ENCODE assay signal across 23 cellular contexts in the genomic region with DNA sequence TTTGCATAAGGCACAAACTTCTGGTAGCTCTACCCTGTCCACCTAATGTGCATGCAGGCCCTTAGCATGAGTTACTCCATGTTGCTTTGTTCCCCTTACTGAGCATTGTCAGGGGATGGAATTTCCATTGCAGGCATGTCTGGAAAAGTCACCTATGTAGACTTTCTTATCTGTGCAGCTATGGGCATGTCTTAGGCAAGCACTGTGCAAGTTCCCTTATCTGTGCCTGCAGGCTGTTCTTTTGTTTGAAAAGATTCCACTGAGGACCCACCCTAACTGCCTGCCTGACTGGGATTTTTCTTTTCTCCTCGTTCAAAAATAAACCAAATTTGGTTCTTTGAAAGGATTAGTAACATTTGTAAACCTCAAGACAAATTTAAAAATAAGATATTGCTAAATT.
"Had no signal": no experiment of that assay in that cellular context is flagged by ENCODE, and none has a peak within 500 bp of the region (broad histone marks: within the 10 kb centered on the region; RNA-seq: fewer than 3 reads in every experiment).

No MANE protein-coding gene starts in this region.

- H3K36me3 ChIP-seq: esophagus muscularis mucosa, neural progenitor cell, prostate gland, right atrium auricular region, stomach, thyroid gland had no signal

- H3K9ac ChIP-seq: neural progenitor cell had no signal

- H3K4me3 ChIP-seq: esophagus muscularis mucosa, lung, neural progenitor cell, prostate gland, right atrium auricular region, smooth muscle cell, stomach, thyroid gland had no signal

- H2AFZ ChIP-seq: neural progenitor cell had no signal

- DNase-seq: effector CD8-positive, alpha-beta T cell; endodermal cell; hypothalamus; immature natural killer cell; islet precursor cell; mesenchymal stem cell; midbrain; naive thymus-derived CD4-positive, alpha-beta T cell; nucleus accumbens; stimulated activated CD4-positive, alpha-beta T cell treated with anti-CD3 and anti-CD28 coated beads, Interleukin-12 subunit alpha, Interleukin-12 subunit beta, amount 100 ng/mL, for 4 hours; stimulated activated CD4-positive, alpha-beta T cell treated with anti-CD3 and anti-CD28 coated beads, Interleukin-1b, Interleukin-23, amount 100 ng/mL, for 48 hours; stimulated activated CD4-positive, alpha-beta T cell treated with anti-CD3 and anti-CD28 coated beads, Interleukin-4, amount 100 ng/mL, for 1 hour; stimulated activated naive CD4-positive, alpha-beta T cell treated with Interleukin-2 at 50 U/mL for 16 hours; stomach; thyroid gland had no signal

- H3K27me3 ChIP-seq: esophagus muscularis mucosa, neural progenitor cell, right atrium auricular region, stomach, thyroid gland had no signal

- H3K9me3 ChIP-seq: esophagus muscularis mucosa, prostate gland, thyroid gland had no signal

- H3K4me2 ChIP-seq: neural progenitor cell, smooth muscle cell had no signal

- H3K4me1 ChIP-seq: esophagus muscularis mucosa, neural progenitor cell, prostate gland, right atrium auricular region, stomach, thyroid gland had no signal

- ATAC-seq: naive thymus-derived CD4-positive, alpha-beta T cell; sciatic nerve; stimulated activated effector memory CD8-positive, alpha-beta T cell treated with anti-CD3 and anti-CD28 coated beads, Interleukin-12 subunit alpha, Interleukin-12 subunit beta, amount 100 ng/mL, for 72 hours had no signal

- H3K27ac ChIP-seq: esophagus muscularis mucosa, neural progenitor cell, prostate gland, right atrium auricular region, stomach, thyroid gland had no signal
